In the genomic region with DNA sequence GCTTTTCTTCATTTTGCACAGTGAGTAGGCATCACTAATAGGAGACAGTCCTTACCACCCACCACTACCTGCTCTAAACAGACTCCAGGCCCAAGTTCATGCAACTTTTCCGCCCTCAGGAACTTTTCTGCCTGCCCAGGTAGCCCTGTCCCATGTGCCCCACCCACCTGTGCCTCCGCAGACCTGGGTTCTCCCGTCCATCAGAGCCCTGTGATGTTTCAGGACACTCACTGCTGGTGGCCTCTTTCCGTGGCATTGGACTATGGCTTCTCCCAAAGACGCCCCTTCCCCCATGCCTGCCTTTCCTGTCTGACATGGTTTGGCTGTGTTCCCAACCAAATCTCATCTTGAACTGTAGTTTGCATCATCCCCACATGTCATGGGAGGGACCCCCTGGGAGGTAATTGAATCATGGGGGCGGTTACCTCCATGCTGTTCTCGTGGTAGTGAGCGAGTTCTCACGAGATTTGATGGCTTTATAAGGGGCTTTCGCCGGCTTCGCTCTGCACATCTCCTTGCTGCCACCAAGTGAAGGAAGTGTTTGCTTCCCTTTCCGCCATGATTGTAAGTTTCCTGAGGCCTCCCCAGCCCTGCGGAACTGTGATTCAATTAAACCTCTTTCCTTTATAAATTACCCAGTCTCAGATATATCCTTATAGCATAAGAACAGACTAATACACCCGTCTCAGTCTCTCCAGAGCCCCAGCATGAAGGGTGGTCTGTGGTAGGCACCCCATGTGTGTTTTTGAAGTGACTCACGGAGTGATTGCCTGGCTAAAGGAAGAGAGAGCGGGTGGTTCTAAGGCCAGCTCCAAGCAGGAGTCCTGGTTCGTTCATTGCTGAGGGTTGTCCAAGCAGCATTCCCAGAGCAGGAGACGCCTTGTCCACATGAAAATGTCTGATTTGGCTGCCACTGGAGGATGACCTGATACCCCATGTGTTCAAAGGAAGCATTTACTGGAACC, we compare ENCODE assay signal across 1 cellular context.
TF ChIP-seq lines count a peak whose summit lies in the region.

No MANE protein-coding gene starts in this region.

TF ChIP-seq in K562, 482 proteins besides CTCF, POLR2A, EP300 and RAD21 (continued from another document):
- peak; percentile 32 for TF ChIP-seq MEIS2 (IDR thresholded peaks at IDR 0.05; ENCODE audit: partially characterized antibody)
- TF ChIP-seq ZNF347 (CRISPR knock-in tag; IDR thresholded peaks at IDR 0.05; ENCODE audit: low read depth), result no peak
- TF ChIP-seq NUFIP1 (IDR thresholded peaks at IDR 0.05; ENCODE audit: partially characterized antibody), result no peak
- TF ChIP-seq, protein P1, sequence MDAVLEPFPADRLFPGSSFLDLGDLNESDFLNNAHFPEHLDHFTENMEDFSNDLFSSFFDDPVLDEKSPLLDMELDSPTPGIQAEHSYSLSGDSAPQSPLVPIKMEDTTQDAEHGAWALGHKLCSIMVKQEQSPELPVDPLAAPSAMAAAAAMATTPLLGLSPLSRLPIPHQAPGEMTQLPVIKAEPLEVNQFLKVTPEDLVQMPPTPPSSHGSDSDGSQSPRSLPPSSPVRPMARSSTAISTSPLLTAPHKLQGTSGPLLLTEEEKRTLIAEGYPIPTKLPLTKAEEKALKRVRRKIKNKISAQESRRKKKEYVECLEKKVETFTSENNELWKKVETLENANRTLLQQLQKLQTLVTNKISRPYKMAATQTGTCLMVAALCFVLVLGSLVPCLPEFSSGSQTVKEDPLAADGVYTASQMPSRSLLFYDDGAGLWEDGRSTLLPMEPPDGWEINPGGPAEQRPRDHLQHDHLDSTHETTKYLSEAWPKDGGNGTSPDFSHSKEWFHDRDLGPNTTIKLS (IDR thresholded peaks at IDR 0.05; ENCODE audit: borderline replicate concordance, low read depth), result peak; percentile 41; the same call in 1 of the 2 replicates
- TF ChIP-seq EP400 (IDR thresholded peaks at IDR 0.05), result peak; percentile 82
- TF ChIP-seq SNIP1 (IDR thresholded peaks at IDR 0.05; ENCODE audit: low read depth), result no peak
